Comparison of ENCODE assay signal across 17 cellular contexts in genomic region chr20:1648101-1648500, GRCh38. TPM values are rescaled to one million over a fixed set of nuclear protein-coding genes. Genes with fewer than 3 reads are reported as not detected.
DNase-seq lines count a peak whose midpoint lies in the region; ATAC-seq and TF ChIP-seq lines count a peak whose summit lies in the region.
"Had no signal": no experiment of that assay in that cellular context is flagged by ENCODE, and none has a peak within 500 bp of the region (broad histone marks: within the 10 kb centered on the region; RNA-seq: fewer than 3 reads in every experiment).

No MANE protein-coding gene starts in this region.

- H3K27ac ChIP-seq in CD8-positive, alpha-beta T cell (ENCODE audit: low read depth, low read length), result no peak overlapping the region

- H3K9me3 Mint-ChIP-seq in activated CD8-positive, alpha-beta memory T cell treated with anti-CD3 and anti-CD28 coated beads, Interleukin-2, amount 10 ng/mL, durations not matched to agents 7 days and 5 days (ENCODE audit: low read depth), result no peaks in the 10 kb centered on the region
- peaks cover 2% of the 10 kb centered on the region for H3K9me3 Mint-ChIP-seq in CD8-positive, alpha-beta T cell
- peaks cover 5% of the 10 kb centered on the region for H3K9me3 Mint-ChIP-seq in activated CD8-positive, alpha-beta T cell treated with anti-CD3 and anti-CD28 coated beads, Interleukin-2, amount 10 ng/mL, durations not matched to agents 7 days and 5 days (ENCODE audit: insufficient read depth)
- peaks cover 0 to 4% (median 2%) of the 10 kb centered on the region in 9 donors for H3K9me3 Mint-ChIP-seq in naive thymus-derived CD8-positive, alpha-beta T cell
- H3K9me3 Mint-ChIP-seq: H9 had no signal

- peaks cover 32% of the 10 kb centered on the region for H3K36me3 ChIP-seq in CD8-positive, alpha-beta T cell (ENCODE audit: insufficient read depth, low read length)

- H3K27me3 Mint-ChIP-seq in activated CD8-positive, alpha-beta memory T cell treated with anti-CD3 and anti-CD28 coated beads, Interleukin-2, amount 10 ng/mL, durations not matched to agents 7 days and 5 days, result no peaks in the 10 kb centered on the region
- no peaks in the 10 kb centered on the region for H3K27me3 Mint-ChIP-seq in CD8-positive, alpha-beta T cell (ENCODE audit: low read depth)
- H3K27me3 Mint-ChIP-seq in activated CD8-positive, alpha-beta T cell treated with anti-CD3 and anti-CD28 coated beads, Interleukin-2, amount 10 ng/mL, durations not matched to agents 7 days and 5 days (ENCODE audit: low read depth), result no peaks in the 10 kb centered on the region
- H3K27me3 Mint-ChIP-seq in naive thymus-derived CD8-positive, alpha-beta T cell, result no peaks in the 10 kb centered on the region

- CTCF ChIA-PET in activated CD8-positive, alpha-beta memory T cell treated with anti-CD3 and anti-CD28 coated beads, Interleukin-2, amount 10 ng/mL, durations not matched to agents 7 days and 5 days (lab: Charles Lee), result interaction anchor here (0.8 kb wide), 1 partner anchor 181 kb away, joined by 3 read pairs; the partner anchor contains the start of gene NSFL1C
- CTCF ChIA-PET in CD8-positive, alpha-beta T cell (lab: Charles Lee), result interaction anchor here (3.8 kb wide), 1 partner anchor 87 kb away, joined by 13 read pairs; no protein-coding TSS in a partner anchor
- CTCF ChIA-PET in activated CD8-positive, alpha-beta T cell treated with anti-CD3 and anti-CD28 coated beads, Interleukin-2, amount 10 ng/mL, durations not matched to agents 7 days and 5 days (lab: Charles Lee), result interaction anchor here (1.2 to 1.8 kb wide), 3 partner anchors 29 to 129 kb away, joined by 3 to 6 read pairs (median 3); no protein-coding TSS in a partner anchor

- peaks cover 75% of the 10 kb centered on the region for H3K4me1 ChIP-seq in CD8-positive, alpha-beta T cell (ENCODE audit: insufficient read depth, low read length)

- POLR2A ChIA-PET in CD8-positive, alpha-beta T cell (lab: Charles Lee), result no interaction called here
- POLR2A ChIA-PET in activated CD8-positive, alpha-beta T cell treated with anti-CD3 and anti-CD28 coated beads, Interleukin-2, amount 10 ng/mL, durations not matched to agents 7 days and 5 days (lab: Charles Lee), result interaction anchor here (0.6 kb wide), 1 partner anchor 77 kb away, joined by 3 read pairs; no protein-coding TSS in a partner anchor
- POLR2A ChIA-PET in naive thymus-derived CD8-positive, alpha-beta T cell (lab: Charles Lee), result interaction anchor here (0.7 to 2.6 kb wide), 3 partner anchors 14 to 381 kb away, joined by 3 to 6 read pairs (median 3); no protein-coding TSS in a partner anchor

- H3K27me3 ChIP-seq in CD8-positive, alpha-beta T cell (ENCODE audit: insufficient read depth, low read length), result no peaks in the 10 kb centered on the region

- peak; percentile 28 for ATAC-seq in activated CD8-positive, alpha-beta memory T cell treated with anti-CD3 and anti-CD28 coated beads, Interleukin-2, amount 10 ng/mL, durations not matched to agents 7 days and 5 days
- ATAC-seq in CD8-positive, alpha-beta T cell, result no peak
- ATAC-seq in activated CD8-positive, alpha-beta T cell treated with anti-CD3 and anti-CD28 coated beads, Interleukin-2, amount 10 ng/mL, durations not matched to agents 7 days and 5 days, result no peak
- ATAC-seq in naive thymus-derived CD8-positive, alpha-beta T cell, result no peak
- ATAC-seq in GM19463 (IDR thresholded peaks at IDR 0.05; ENCODE audit: unreplicated experiment), result no peak
- ATAC-seq: Panc1 had no signal

- peak; percentile 40 for DNase-seq in activated CD8-positive, alpha-beta memory T cell treated with anti-CD3 and anti-CD28 coated beads, Interleukin-2, amount 10 ng/mL, durations not matched to agents 7 days and 5 days
- no peak for DNase-seq in activated CD8-positive, alpha-beta memory T cell treated with anti-CD3 and anti-CD28 coated beads for 24 hours
- DNase-seq in CD8-positive, alpha-beta T cell, result no peak
- no peak for DNase-seq in activated CD8-positive, alpha-beta T cell treated with anti-CD3 and anti-CD28 coated beads, Interleukin-2, amount 10 ng/mL, durations not matched to agents 7 days and 5 days
- no peak for DNase-seq in naive thymus-derived CD8-positive, alpha-beta T cell
- DNase-seq in NOMO-1 treated with dmso at 0.1 percent for 144 hours (lab: John Stamatoyannopoulos, UW; ENCODE audit: unreplicated experiment) (no peak), amygdala (lab: John Stamatoyannopoulos, UW) (no peak)
- DNase-seq: DMS 273 treated with DMSO at 0.1 percent for 48 hours, H9, MM.1S, NCI-H1105, NCI-H1694 treated with DMSO at 0.1 percent for 48 hours, NCI-H446, Right ventricle myocardium superior had no signal

- H3K4me3 Mint-ChIP-seq in activated CD8-positive, alpha-beta memory T cell treated with anti-CD3 and anti-CD28 coated beads, Interleukin-2, amount 10 ng/mL, durations not matched to agents 7 days and 5 days, result no peak overlapping the region
- no peak overlapping the region for H3K4me3 Mint-ChIP-seq in CD8-positive, alpha-beta T cell
- H3K4me3 Mint-ChIP-seq in activated CD8-positive, alpha-beta T cell treated with anti-CD3 and anti-CD28 coated beads, Interleukin-2, amount 10 ng/mL, durations not matched to agents 7 days and 5 days, result no peak overlapping the region
- H3K4me3 Mint-ChIP-seq in naive thymus-derived CD8-positive, alpha-beta T cell, result peak overlapping the region in 4 of 10 donors; percentile 12 to 65 (median 39)
- H3K4me3 Mint-ChIP-seq: H9 had no signal

- H3K9me3 ChIP-seq in CD8-positive, alpha-beta T cell (ENCODE audit: low read length), result no peaks in the 10 kb centered on the region

- no peak overlapping the region for H3K4me3 ChIP-seq in CD8-positive, alpha-beta T cell (ENCODE audit: low read depth, low read length)

- intact Hi-C loops in CD8-positive, alpha-beta T cell (cut with DNase I, micrococcal nuclease), result loop anchor here in 1 of 2 experiments (1.0 to 5.0 kb wide), 2 partner anchors 9 to 39 kb away; partner anchors contain the start of gene SIRPG

- H3K4me1 Mint-ChIP-seq in activated CD8-positive, alpha-beta memory T cell treated with anti-CD3 and anti-CD28 coated beads, Interleukin-2, amount 10 ng/mL, durations not matched to agents 7 days and 5 days, result peaks cover 59% of the 10 kb centered on the region
- H3K4me1 Mint-ChIP-seq in CD8-positive, alpha-beta T cell (ENCODE audit: low read depth), result peaks cover 78% of the 10 kb centered on the region
- H3K4me1 Mint-ChIP-seq in activated CD8-positive, alpha-beta T cell treated with anti-CD3 and anti-CD28 coated beads, Interleukin-2, amount 10 ng/mL, durations not matched to agents 7 days and 5 days (ENCODE audit: low read depth), result peaks cover 70% of the 10 kb centered on the region
- H3K4me1 Mint-ChIP-seq in naive thymus-derived CD8-positive, alpha-beta T cell, result peaks cover 31 to 81% (median 67%) of the 10 kb centered on the region in 4 donors
- H3K4me1 Mint-ChIP-seq: H9 had no signal

- H3K27ac Mint-ChIP-seq in activated CD8-positive, alpha-beta memory T cell treated with anti-CD3 and anti-CD28 coated beads, Interleukin-2, amount 10 ng/mL, durations not matched to agents 7 days and 5 days, result no peak overlapping the region
- peak overlapping the region; percentile 79 for H3K27ac Mint-ChIP-seq in CD8-positive, alpha-beta T cell
- H3K27ac Mint-ChIP-seq in activated CD8-positive, alpha-beta T cell treated with anti-CD3 and anti-CD28 coated beads, Interleukin-2, amount 10 ng/mL, durations not matched to agents 7 days and 5 days, result peak overlapping the region; percentile 35
- peak overlapping the region; percentile 40 to 95 (median 80) for H3K27ac Mint-ChIP-seq in naive thymus-derived CD8-positive, alpha-beta T cell
- H3K27ac Mint-ChIP-seq: H9 had no signal

- peaks cover 74% of the 10 kb centered on the region for H3K36me3 Mint-ChIP-seq in activated CD8-positive, alpha-beta memory T cell treated with anti-CD3 and anti-CD28 coated beads, Interleukin-2, amount 10 ng/mL, durations not matched to agents 7 days and 5 days
- H3K36me3 Mint-ChIP-seq in CD8-positive, alpha-beta T cell, result peaks cover 77% of the 10 kb centered on the region
- H3K36me3 Mint-ChIP-seq in activated CD8-positive, alpha-beta T cell treated with anti-CD3 and anti-CD28 coated beads, Interleukin-2, amount 10 ng/mL, durations not matched to agents 7 days and 5 days (ENCODE audit: low read depth), result peaks cover 27% of the 10 kb centered on the region
- H3K36me3 Mint-ChIP-seq in naive thymus-derived CD8-positive, alpha-beta T cell, result peaks cover 5 to 71% (median 47%) of the 10 kb centered on the region in 3 donors

- TF ChIP-seq CTCF in CD8-positive, alpha-beta T cell (IDR thresholded peaks at IDR 0.05), result no peak

RNA-seq across cellular contexts. Expression of gene SIRPG, which starts 9.5 kb away (rescaled TPM):
- total RNA-seq in activated CD8-positive, alpha-beta memory T cell treated with anti-CD3 and anti-CD28 coated beads, Interleukin-2, amount 10 ng/mL, durations not matched to agents 7 days and 5 days, result 100 to 1,000 TPM in 1 of 2 experiments, 10 to 100 TPM in 1; 93.8 to 122 TPM
- total RNA-seq in CD8-positive, alpha-beta T cell, result 10 to 100 TPM; 17.1 to 17.6 TPM
- 100 to 1,000 TPM; 112 to 123 TPM for total RNA-seq in activated CD8-positive, alpha-beta T cell treated with anti-CD3 and anti-CD28 coated beads, Interleukin-2, amount 10 ng/mL, durations not matched to agents 7 days and 5 days
- total RNA-seq in naive thymus-derived CD8-positive, alpha-beta T cell, result 10 to 100 TPM; 47.5 to 52.2 TPM
- polyA plus RNA-seq in naive thymus-derived CD8-positive, alpha-beta T cell, result 100 to 1,000 TPM; 165 to 246 (median 187) TPM
- total RNA-seq: A673, H9, Right ventricle myocardium superior had no signal

RNA-seq across cellular contexts. Expression of gene SIRPB1, which starts 28.3 kb away (rescaled TPM):
- 1 to 10 TPM; 6.0 to 8.3 TPM for total RNA-seq in activated CD8-positive, alpha-beta memory T cell treated with anti-CD3 and anti-CD28 coated beads, Interleukin-2, amount 10 ng/mL, durations not matched to agents 7 days and 5 days
- 1 to 10 TPM; 3.1 to 3.9 TPM for total RNA-seq in CD8-positive, alpha-beta T cell
- 1 to 10 TPM; 1.3 to 1.5 TPM for total RNA-seq in activated CD8-positive, alpha-beta T cell treated with anti-CD3 and anti-CD28 coated beads, Interleukin-2, amount 10 ng/mL, durations not matched to agents 7 days and 5 days
- 10 to 100 TPM; 13.3 to 14.8 TPM for total RNA-seq in naive thymus-derived CD8-positive, alpha-beta T cell
- 1 to 10 TPM in 2 of 3 donors, under 1 TPM in 1; 0.23 to 6.1 (median 3.3) TPM for polyA plus RNA-seq in naive thymus-derived CD8-positive, alpha-beta T cell
- total RNA-seq: A673 had no signal
